Comparison of ENCODE assay signal across 9 cellular contexts in the genomic region with DNA sequence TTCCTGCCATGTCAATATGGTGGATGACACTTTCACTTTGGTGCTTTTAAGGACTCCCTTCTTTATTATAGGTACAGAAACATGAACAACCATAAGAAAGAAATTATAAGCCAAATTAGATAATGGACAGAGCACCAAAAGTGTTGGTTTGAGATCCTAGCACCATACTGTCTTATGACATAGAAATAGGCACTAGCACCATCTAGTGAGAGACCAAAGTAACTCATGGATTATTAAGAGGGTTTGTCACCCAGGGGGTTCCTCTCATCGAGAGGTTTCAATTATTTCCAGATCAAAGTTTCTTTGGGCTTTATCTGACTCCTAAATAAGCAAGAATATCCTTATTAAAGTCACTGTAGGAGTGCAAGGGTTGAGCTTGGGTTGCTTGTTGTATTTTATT.
A peak's percentile ranks its signal among the peaks of the same experiment; 100 is the strongest.
DNase-seq lines count a peak whose midpoint lies in the region; ATAC-seq, FAIRE-seq and TF ChIP-seq lines count a peak whose summit lies in the region.
"Had no signal": no experiment of that assay in that cellular context is flagged by ENCODE, and none has a peak within 500 bp of the region (broad histone marks: within the 10 kb centered on the region; RNA-seq: fewer than 3 reads in every experiment).

No MANE protein-coding gene starts in this region.

- H3K4me1 ChIP-seq in HepG2 (ENCODE audit: insufficient read depth, low read length): no peaks in the 10 kb centered on the region
- no peaks in the 10 kb centered on the region for H3K4me1 ChIP-seq in right lobe of liver
- no peaks in the 10 kb centered on the region for H3K4me1 ChIP-seq in endodermal cell (ENCODE audit: control insufficient read depth, insufficient read depth, low read length)

- H3K9ac ChIP-seq in HepG2 (ENCODE audit: insufficient read depth, low read depth, low read length) (no peak overlapping the region), endodermal cell (ENCODE audit: extremely low read depth, low read length, poor library complexity, severe bottlenecking) (no peak overlapping the region)

- no peaks in the 10 kb centered on the region for H3K36me3 Mint-ChIP-seq in endodermal cell (ENCODE audit: low read depth)

- TF ChIP-seq EP300 in HepG2 (IDR thresholded peaks at IDR 0.05; ENCODE audit: low read depth in 2 of 2, low read length in 2 of 2): no peak
- no peak for TF ChIP-seq EP300 in HepG2 (CRISPR knock-in tag; IDR thresholded peaks at IDR 0.05; ENCODE audit: borderline replicate concordance)

- no peak for FAIRE-seq in HepG2 (lab: Jason Lieb, UNC)

- H3K27me3 ChIP-seq in HepG2 (ENCODE audit: control insufficient read depth in 1 of 2, insufficient read depth in 2 of 2, low read length in 2 of 2) (no peaks in the 10 kb centered on the region), right lobe of liver (no peaks in the 10 kb centered on the region), endodermal cell (ENCODE audit: control insufficient read depth, insufficient read depth, low read length, poor library complexity, severe bottlenecking) (no peaks in the 10 kb centered on the region)

- intact Hi-C loops in HepG2 (cut with micrococcal nuclease; ENCODE audit: unreplicated experiment) (loop anchor here (5.0 kb wide), 1 partner anchor 307 kb away; no protein-coding TSS in a partner anchor), right lobe of liver (cut with DNase I) (no loop called here)

- no peak overlapping the region for H3K4me3 ChIP-seq in HepG2 (replicated peaks in 1 of 3; ENCODE audit: insufficient read depth in 1 of 3, low read depth in 2 of 3, low read length in 3 of 3)
- H3K4me3 ChIP-seq in right lobe of liver: no peak overlapping the region
- no peak overlapping the region for H3K4me3 ChIP-seq in endodermal cell (ENCODE audit: low read length)

- peak; percentile 3 for DNase-seq in HepG2 (ENCODE audit: low spot score)
- no peak for DNase-seq in right lobe of liver
- DNase-seq in NCI-H2227 treated with DMSO at 0.1 percent for 48 hours (lab: John Stamatoyannopoulos, UW): peak; percentile 18
- DNase-seq in endodermal cell: no peak
- DNase-seq in NCI-H2196 treated with DMSO at 0.1 percent for 48 hours (lab: John Stamatoyannopoulos, UW; ENCODE audit: unreplicated experiment): no peak
- DNase-seq in UCSD-AML1 (lab: John Stamatoyannopoulos, UW; ENCODE audit: unreplicated experiment): no peak
- DNase-seq: hypothalamus had no signal

- POLR2A ChIA-PET in HepG2 (lab: Yijun Ruan, JAX): no interaction called here

- H3K27me3 Mint-ChIP-seq in endodermal cell (ENCODE audit: insufficient read depth): peaks cover 8% of the 10 kb centered on the region

- H3K9me3 ChIP-seq in HepG2 (ENCODE audit: low read length) (no peaks in the 10 kb centered on the region), right lobe of liver (no peaks in the 10 kb centered on the region), endodermal cell (ENCODE audit: control insufficient read depth, low read length) (no peaks in the 10 kb centered on the region)

- no peak overlapping the region for H3K27ac Mint-ChIP-seq in endodermal cell

- no peaks in the 10 kb centered on the region for H3K79me2 ChIP-seq in HepG2 (ENCODE audit: insufficient read depth, low read length)

- no TSS peak for BruUV-seq in HepG2 (replicated peaks; lab: Mats Ljungman, UMichigan)

- H3K27ac ChIP-seq in HepG2 (ENCODE audit: extremely low read length, insufficient read depth, low read length): no peak overlapping the region
- H3K27ac ChIP-seq in right lobe of liver: no peak overlapping the region
- H3K27ac ChIP-seq in endodermal cell (ENCODE audit: low read depth, low read length): no peak overlapping the region

- TF ChIP-seq CTCF in HepG2 (CRISPR knock-in tag; IDR thresholded peaks at IDR 0.05) (peak; percentile 28; the same call in 1 of the 2 replicates), right lobe of liver (IDR thresholded peaks at IDR 0.05) (peak in 2 of 4 donors; percentile 4 to 23), endodermal cell (conservative IDR thresholded peaks at IDR 0.05) (peak; percentile 77)

- in situ Hi-C loops in HepG2 (cut with HindIII; ENCODE audit: extremely low pct_ligation_motif_present, low pct_unique_long_range_greater_than_20kb): no loop called here

- no peaks in the 10 kb centered on the region for H3K9me3 Mint-ChIP-seq in endodermal cell

- CTCF ChIA-PET in HepG2 (lab: Yijun Ruan, JAX; ENCODE audit: low intra/inter-chr PET ratio, low total read pairs): no interaction called here

- no peak overlapping the region for H3K4me3 Mint-ChIP-seq in endodermal cell

- H4K20me1 ChIP-seq in HepG2 (ENCODE audit: insufficient read depth, low read length): no peaks in the 10 kb centered on the region

- H3K4me1 Mint-ChIP-seq in endodermal cell: peaks cover 9% of the 10 kb centered on the region

- TF ChIP-seq POLR2A in HepG2 (IDR thresholded peaks at IDR 0.05; ENCODE audit: insufficient read depth in 1 of 2, low read depth in 2 of 2, low read length in 2 of 2) (no peak), right lobe of liver (IDR thresholded peaks at IDR 0.05) (no peak)

- H3K36me3 ChIP-seq in HepG2 (replicated peaks in 1 of 2; ENCODE audit: control insufficient read depth in 1 of 2, insufficient read depth in 2 of 2, low read length in 2 of 2) (no peaks in the 10 kb centered on the region), right lobe of liver (no peaks in the 10 kb centered on the region), endodermal cell (ENCODE audit: control insufficient read depth, insufficient read depth, low read length) (no peaks in the 10 kb centered on the region)

- no peak overlapping the region for H2AFZ ChIP-seq in HepG2 (ENCODE audit: low read length)

- WGBS in HepG2 (ENCODE audit: low lambda C conversion rate): 0% methylated on average over 1 of the region's 1 CpG
- WGBS in right lobe of liver (ENCODE audit: insufficient coverage, low coverage, low lambda C conversion rate, missing lambda C conversion rate): 14% methylated on average over 1 of the region's 1 CpG
- WGBS in endodermal cell (ENCODE audit: insufficient coverage in 1 of 2, insufficient read length in 1 of 2), 2 experiments: 57% methylated on average over 1 of the region's 1 CpG; no CpG with 5 or more reads in 1 of the 2 experiments

- peak; percentile 70; the same call in 2 of the 3 replicates for ATAC-seq in HepG2
- ATAC-seq in right lobe of liver: no peak
- no peak for ATAC-seq in HG02623 (IDR thresholded peaks at IDR 0.05; ENCODE audit: unreplicated experiment)
- no peak for ATAC-seq in HG03159 (IDR thresholded peaks at IDR 0.05; ENCODE audit: unreplicated experiment)

- H3K4me2 ChIP-seq in HepG2 (ENCODE audit: low read depth, low read length): no peak overlapping the region

- TF ChIP-seq RAD21 in HepG2 (CRISPR knock-in tag; IDR thresholded peaks at IDR 0.05): no peak

TF ChIP-seq in HepG2, 621 proteins besides CTCF, POLR2A, EP300 and RAD21:
- no peak for TF ChIP-seq KDM2A (CRISPR knock-in tag; IDR thresholded peaks at IDR 0.05; ENCODE audit: borderline replicate concordance, low read depth)
- TF ChIP-seq, protein P1, sequence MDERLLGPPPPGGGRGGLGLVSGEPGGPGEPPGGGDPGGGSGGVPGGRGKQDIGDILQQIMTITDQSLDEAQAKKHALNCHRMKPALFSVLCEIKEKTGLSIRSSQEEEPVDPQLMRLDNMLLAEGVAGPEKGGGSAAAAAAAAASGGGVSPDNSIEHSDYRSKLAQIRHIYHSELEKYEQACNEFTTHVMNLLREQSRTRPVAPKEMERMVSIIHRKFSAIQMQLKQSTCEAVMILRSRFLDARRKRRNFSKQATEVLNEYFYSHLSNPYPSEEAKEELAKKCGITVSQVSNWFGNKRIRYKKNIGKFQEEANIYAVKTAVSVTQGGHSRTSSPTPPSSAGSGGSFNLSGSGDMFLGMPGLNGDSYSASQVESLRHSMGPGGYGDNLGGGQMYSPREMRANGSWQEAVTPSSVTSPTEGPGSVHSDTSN (CRISPR knock-in tag; IDR thresholded peaks at IDR 0.05): no peak
- TF ChIP-seq NCOR1 (IDR thresholded peaks at IDR 0.05; ENCODE audit: borderline replicate concordance, low read length): no peak
- TF ChIP-seq SMC3 (IDR thresholded peaks at IDR 0.05; ENCODE audit: low read length): 0 out of 2 replicates have a peak, but pooled peaks have one; percentile 11
- no peak for TF ChIP-seq PAX8 (CRISPR knock-in tag; IDR thresholded peaks at IDR 0.05; ENCODE audit: borderline replicate concordance)
- peak; percentile 41; the same call in 1 of the 2 replicates for TF ChIP-seq STAG1 (CRISPR knock-in tag; IDR thresholded peaks at IDR 0.05)
- no peak for TF ChIP-seq REXO4 (CRISPR knock-in tag; IDR thresholded peaks at IDR 0.05; ENCODE audit: borderline replicate concordance)
- TF ChIP-seq HDAC2 (CRISPR knock-in tag; IDR thresholded peaks at IDR 0.05): no peak

Comparison
In these comparisons a context has a peak if more than half of its experiments do, and no peak if none do; other contexts are left out.
1. DNase-seq: peak in HepG2 (single experiment) and NCI-H2227 treated with DMSO at 0.1 percent for 48 hours (single experiment); none in right lobe of liver (0 of 3), endodermal cell (single experiment), NCI-H2196 treated with DMSO at 0.1 percent for 48 hours (single experiment) and UCSD-AML1 (single experiment).